14 cellular contexts compared by ENCODE assay signal in genomic region chr22:43550024-43550620, GRCh38.
"Had no signal": no experiment of that assay in that cellular context is flagged by ENCODE, and none has a peak within 500 bp of the region (broad histone marks: within the 10 kb centered on the region; RNA-seq: fewer than 3 reads in every experiment).

No MANE protein-coding gene starts in this region.

- H3K4me3 Mint-ChIP-seq: stimulated activated naive CD8-positive, alpha-beta T cell treated with anti-CD3 and anti-CD28 coated beads, Interleukin-15, amount 100 ng/mL, for 72 hours; T-helper 1 cell treated with Interleukin-12 subunit alpha and Interleukin-12 subunit beta and Interleukin-4 antibody, amounts not matched to agents 30 μg/mL and 1 μg/mL, for 36 hours; type B pancreatic cell had no signal

- H3K4me2 ChIP-seq: smooth muscle cell had no signal

- ATAC-seq: left lung; psoas muscle; right cardiac atrium; stimulated activated naive CD8-positive, alpha-beta T cell treated with anti-CD3 and anti-CD28 coated beads, Interleukin-15, amount 100 ng/mL, for 72 hours had no signal

- H3K27ac Mint-ChIP-seq: stimulated activated naive CD8-positive, alpha-beta T cell treated with anti-CD3 and anti-CD28 coated beads, Interleukin-15, amount 100 ng/mL, for 72 hours; T-helper 1 cell treated with Interleukin-12 subunit alpha and Interleukin-12 subunit beta and Interleukin-4 antibody, amounts not matched to agents 30 μg/mL and 1 μg/mL, for 36 hours; type B pancreatic cell had no signal

- H3K4me1 ChIP-seq: left lung, psoas muscle had no signal

- H3K27me3 ChIP-seq: left lung had no signal

- H3K9me3 Mint-ChIP-seq: stimulated activated naive CD8-positive, alpha-beta T cell treated with anti-CD3 and anti-CD28 coated beads, Interleukin-15, amount 100 ng/mL, for 72 hours; T-helper 1 cell treated with Interleukin-12 subunit alpha and Interleukin-12 subunit beta and Interleukin-4 antibody, amounts not matched to agents 30 μg/mL and 1 μg/mL, for 36 hours; type B pancreatic cell had no signal

- H3K4me3 ChIP-seq: left lung, psoas muscle, smooth muscle cell had no signal

- DNase-seq: activated CD4-positive, alpha-beta T cell treated with anti-CD3 and anti-CD28 coated beads for 1 hour; activated naive CD4-positive, alpha-beta T cell treated with Interleukin-2 at 50 U/mL for 16 hours; central memory CD4-positive, alpha-beta T cell; hypothalamus; kidney; left lung; mammary epithelial cell; psoas muscle; right cardiac atrium; stimulated activated CD4-positive, alpha-beta T cell treated with anti-CD3 and anti-CD28 coated beads, Interleukin-4, amount 100 ng/mL, for 1 hour; stimulated activated naive CD8-positive, alpha-beta T cell treated with anti-CD3 and anti-CD28 coated beads, Interleukin-15, amount 100 ng/mL, for 72 hours had no signal

- H3K9me3 ChIP-seq: left lung, psoas muscle had no signal

- H3K4me1 Mint-ChIP-seq: stimulated activated naive CD8-positive, alpha-beta T cell treated with anti-CD3 and anti-CD28 coated beads, Interleukin-15, amount 100 ng/mL, for 72 hours had no signal

- H3K27ac ChIP-seq: left lung, psoas muscle had no signal

- H3K36me3 ChIP-seq: left lung had no signal
